ENCODE assay signal across 12 cellular contexts in genomic region chr6:10531513-10531912, GRCh38. TPM values are rescaled to one million over a fixed set of nuclear protein-coding genes. Genes with fewer than 3 reads are reported as not detected.
A peak's percentile ranks its signal among the peaks of the same experiment; 100 is the strongest.
DNase-seq lines count a peak whose midpoint lies in the region; ATAC-seq and TF ChIP-seq lines count a peak whose summit lies in the region.
"Had no signal": no experiment of that assay in that cellular context is flagged by ENCODE, and none has a peak within 500 bp of the region (broad histone marks: within the 10 kb centered on the region; RNA-seq: fewer than 3 reads in every experiment).

No MANE protein-coding gene starts in this region.

- no CpG with 5 or more reads among the region's 1 CpG for WGBS in mesendoderm (ENCODE audit: extremely low coverage, insufficient coverage, low lambda C conversion rate)
- 79% methylated on average over 1 of the region's 1 CpG for WGBS in SK-N-SH (ENCODE audit: low lambda C conversion rate)

- no peak overlapping the region for H4K8ac ChIP-seq in mesendoderm (ENCODE audit: low read depth, low read length)

- H3K9me3 Mint-ChIP-seq in CD8-positive, alpha-beta T cell, result no peaks in the 10 kb centered on the region

- no peak for TF ChIP-seq RAD21 in SK-N-SH (IDR thresholded peaks at IDR 0.05; ENCODE audit: low read length)

- no peaks in the 10 kb centered on the region for H3K79me1 ChIP-seq in mesendoderm (ENCODE audit: low read length)

- H4K5ac ChIP-seq in mesendoderm (ENCODE audit: low read length), result no peak overlapping the region

- no peak overlapping the region for H3K56ac ChIP-seq in mesendoderm (ENCODE audit: low read length)

- H3K27ac ChIP-seq in CD8-positive, alpha-beta T cell (ENCODE audit: low read depth, low read length), result no peak overlapping the region
- H3K27ac ChIP-seq in SU-DHL-6 (ENCODE audit: low read depth, low read length) (peak overlapping the region; percentile 86), mesendoderm (ENCODE audit: low read depth, low read length) (no peak overlapping the region), SK-N-SH (ENCODE audit: low read depth in 2 of 2, low read length in 1 of 2) (no peak overlapping the region)
- no peak overlapping the region for H3K27ac ChIP-seq in effector memory CD4-positive, alpha-beta T cell (ENCODE audit: insufficient read depth, low read length, poor library complexity, severe bottlenecking)
- H3K27ac ChIP-seq: RWPE1 had no signal

- peaks cover 83% of the 10 kb centered on the region for H3F3A ChIP-seq in SU-DHL-6 (ENCODE audit: insufficient read depth)
- H3F3A ChIP-seq in SK-N-SH (replicated peaks; ENCODE audit: insufficient read depth), result no peaks in the 10 kb centered on the region

- H2AK5ac ChIP-seq in mesendoderm (ENCODE audit: low read length), result no peak overlapping the region

- H3K9me2 ChIP-seq in SU-DHL-6 (replicated peaks; ENCODE audit: insufficient read depth, low read length) (no peaks in the 10 kb centered on the region), SK-N-SH (no peaks in the 10 kb centered on the region)

- POLR2A ChIA-PET in CD8-positive, alpha-beta T cell (lab: Charles Lee), result no interaction called here
- POLR2A ChIA-PET in SK-N-SH (lab: Yijun Ruan, JAX), result no interaction called here

- no peaks in the 10 kb centered on the region for H3K27me3 Mint-ChIP-seq in CD8-positive, alpha-beta T cell (ENCODE audit: low read depth)

- no peaks in the 10 kb centered on the region for H3K9me3 ChIP-seq in CD8-positive, alpha-beta T cell (ENCODE audit: low read length)
- H3K9me3 ChIP-seq in SU-DHL-6 (ENCODE audit: insufficient read depth, low read length), result no peaks in the 10 kb centered on the region
- no peaks in the 10 kb centered on the region for H3K9me3 ChIP-seq in effector memory CD4-positive, alpha-beta T cell (ENCODE audit: control insufficient read depth, low read length)
- no peaks in the 10 kb centered on the region for H3K9me3 ChIP-seq in SK-N-SH

- H2BK5ac ChIP-seq in mesendoderm (ENCODE audit: low read length), result no peak overlapping the region

- peaks cover 63% of the 10 kb centered on the region for H3K4me1 Mint-ChIP-seq in CD8-positive, alpha-beta T cell (ENCODE audit: low read depth)

- H3K23ac ChIP-seq in mesendoderm (ENCODE audit: low read length), result no peak overlapping the region

- no peaks in the 10 kb centered on the region for H3K36me3 ChIP-seq in CD8-positive, alpha-beta T cell (ENCODE audit: insufficient read depth, low read length)
- no peaks in the 10 kb centered on the region for H3K36me3 ChIP-seq in SU-DHL-6 (ENCODE audit: low read length)
- no peaks in the 10 kb centered on the region for H3K36me3 ChIP-seq in mesendoderm (ENCODE audit: control insufficient read depth, insufficient read depth, low read length)
- no peaks in the 10 kb centered on the region for H3K36me3 ChIP-seq in effector memory CD4-positive, alpha-beta T cell (ENCODE audit: control insufficient read depth, insufficient read depth, low read length)
- H3K36me3 ChIP-seq in SK-N-SH (replicated peaks in 1 of 2; ENCODE audit: control insufficient read depth in 1 of 2, insufficient read depth in 2 of 2, low read length in 1 of 2), result no peaks in the 10 kb centered on the region

- H3K27me3 ChIP-seq in CD8-positive, alpha-beta T cell (ENCODE audit: insufficient read depth, low read length), result no peaks in the 10 kb centered on the region
- H3K27me3 ChIP-seq in SU-DHL-6 (ENCODE audit: low read length) (no peaks in the 10 kb centered on the region), mesendoderm (ENCODE audit: insufficient read depth, low read length, poor library complexity) (no peaks in the 10 kb centered on the region), SK-N-SH (ENCODE audit: insufficient read depth) (no peaks in the 10 kb centered on the region)
- H3K27me3 ChIP-seq in effector memory CD4-positive, alpha-beta T cell (replicated peaks; ENCODE audit: control insufficient read depth, insufficient read depth, low read length, poor library complexity, severe bottlenecking), result no peaks in the 10 kb centered on the region

- no peak overlapping the region for H3K18ac ChIP-seq in mesendoderm (ENCODE audit: low read length)

- H3K9ac ChIP-seq in SU-DHL-6 (ENCODE audit: low read length) (peak overlapping the region; percentile 63), mesendoderm (ENCODE audit: low read length) (no peak overlapping the region), SK-N-SH (no peak overlapping the region)

- H3K4me2 ChIP-seq in SU-DHL-6 (ENCODE audit: low read depth, low read length, poor library complexity, severe bottlenecking) (peak overlapping the region; percentile 63), mesendoderm (ENCODE audit: low read length) (no peak overlapping the region), SK-N-SH (no peak overlapping the region)

- peaks cover 37% of the 10 kb centered on the region for H3K4me1 ChIP-seq in CD8-positive, alpha-beta T cell (ENCODE audit: insufficient read depth, low read length)
- no peaks in the 10 kb centered on the region for H3K4me1 ChIP-seq in mesendoderm (ENCODE audit: control insufficient read depth, low read depth, low read length)
- H3K4me1 ChIP-seq in effector memory CD4-positive, alpha-beta T cell (ENCODE audit: control insufficient read depth, insufficient read depth, low read length, poor library complexity, severe bottlenecking), result no peaks in the 10 kb centered on the region
- H3K4me1 ChIP-seq in SK-N-SH (ENCODE audit: control insufficient read depth in 1 of 2, insufficient read depth in 2 of 2, low read depth in 1 of 2, low read length in 1 of 2), result no peaks in the 10 kb centered on the region

- H2BK15ac ChIP-seq in mesendoderm (replicated peaks; ENCODE audit: low read depth), result peak overlapping the region; percentile 93

- CTCF ChIA-PET in CD8-positive, alpha-beta T cell (lab: Charles Lee), result no interaction called here
- CTCF ChIA-PET in SK-N-SH (lab: Yijun Ruan, JAX), result no interaction called here

- H3K4ac ChIP-seq in mesendoderm (ENCODE audit: low read depth, low read length), result no peak overlapping the region

- no peak overlapping the region for H3K4me3 ChIP-seq in CD8-positive, alpha-beta T cell (ENCODE audit: low read depth, low read length)
- H3K4me3 ChIP-seq in SU-DHL-6 (ENCODE audit: insufficient read depth, low read length, poor library complexity, severe bottlenecking) (peak overlapping the region; percentile 63), mesendoderm (ENCODE audit: low read length) (no peak overlapping the region), SK-N-SH (ENCODE audit: low read depth in 2 of 2, low read length in 1 of 2) (no peak overlapping the region)
- no peak overlapping the region for H3K4me3 ChIP-seq in effector memory CD4-positive, alpha-beta T cell (ENCODE audit: insufficient read depth, low read depth, low read length, poor library complexity, severe bottlenecking)

- H3K36me3 Mint-ChIP-seq in CD8-positive, alpha-beta T cell, result peaks cover 10% of the 10 kb centered on the region

- H4K20me1 ChIP-seq in SU-DHL-6 (ENCODE audit: low read depth, low read length) (no peaks in the 10 kb centered on the region), SK-N-SH (ENCODE audit: insufficient read depth) (no peaks in the 10 kb centered on the region)

- no peak overlapping the region for H2BK120ac ChIP-seq in mesendoderm (ENCODE audit: low read depth, low read length)

- intact Hi-C loops in CD8-positive, alpha-beta T cell (cut with DNase I, micrococcal nuclease), result no loop called here

- H3K79me2 ChIP-seq in SU-DHL-6 (ENCODE audit: insufficient read depth, low read length) (peaks cover 48% of the 10 kb centered on the region), mesendoderm (ENCODE audit: control insufficient read depth, insufficient read depth, low read length) (no peaks in the 10 kb centered on the region), SK-N-SH (ENCODE audit: insufficient read depth) (no peaks in the 10 kb centered on the region)

- TF ChIP-seq CTCF in CD8-positive, alpha-beta T cell (IDR thresholded peaks at IDR 0.05), result no peak
- TF ChIP-seq CTCF in SU-DHL-6 (IDR thresholded peaks at IDR 0.05; ENCODE audit: insufficient read depth, low read length, poor library complexity, severe bottlenecking), result no peak
- TF ChIP-seq CTCF in SK-N-SH (IDR thresholded peaks at IDR 0.05), result no peak

- DNase-seq in CD8-positive, alpha-beta T cell, result no peak
- DNase-seq in mesendoderm (no peak), NCI-H1436 treated with DMSO at 0.1 percent for 48 hours (lab: John Stamatoyannopoulos, UW) (no peak), SK-N-SH (no peak)
- DNase-seq in effector CD8-positive, alpha-beta T cell (lab: John Stamatoyannopoulos, UW), result no peak
- no peak for DNase-seq in effector memory CD4-positive, alpha-beta T cell
- DNase-seq: activated effector memory CD4-positive, alpha-beta T cell treated with anti-CD3 and anti-CD28 coated beads, Interleukin-2, amount 50 U/mL, for 16 hours; GDM1; mesenchymal stem cell had no signal

- H3K27ac Mint-ChIP-seq in CD8-positive, alpha-beta T cell, result peak overlapping the region; percentile 21

- TF ChIP-seq EP300 in SK-N-SH (IDR thresholded peaks at IDR 0.05; ENCODE audit: borderline replicate concordance in 1 of 2, low read depth in 1 of 2, low read length in 1 of 2), result no peak

- H2AFZ ChIP-seq in SU-DHL-6 (ENCODE audit: low read depth, low read length, severe bottlenecking) (no peak overlapping the region), SK-N-SH (ENCODE audit: low read depth) (no peak overlapping the region)

- peak overlapping the region; percentile 69 for H3K4me3 Mint-ChIP-seq in CD8-positive, alpha-beta T cell

- ATAC-seq in CD8-positive, alpha-beta T cell, result no peak
- peak; percentile 12 for ATAC-seq in GM21825 (IDR thresholded peaks at IDR 0.05; ENCODE audit: unreplicated experiment)

TF ChIP-seq in SK-N-SH, 30 proteins besides CTCF, POLR2A, EP300 and RAD21:
- TF ChIP-seq GATA2 (CRISPR knock-in tag; IDR thresholded peaks at IDR 0.05) (no peak), RFX5 (IDR thresholded peaks at IDR 0.05; ENCODE audit: low read length) (no peak)

RNA-seq across cellular contexts. Expression of gene GCNT2, which starts 10.4 kb away (rescaled TPM):
- 1 to 10 TPM in 1 of 2 experiments, under 1 TPM in 1; 0.79 to 1.1 TPM for total RNA-seq in CD8-positive, alpha-beta T cell
- polyA plus RNA-seq in mesendoderm (2013, experiment 1 of 2), result 27.3 TPM
- polyA plus RNA-seq in mesendoderm (2013, experiment 2 of 2), result 26.5 TPM
- 0.13 and 0.29 TPM in 2 replicates for polyA plus RNA-seq in SK-N-SH (2012; rRNA removed)
- polyA plus RNA-seq in SK-N-SH (2012; cell fraction: cytosol; rRNA removed), result 0.21 and 0.26 TPM in 2 replicates
- polyA plus RNA-seq in SK-N-SH (2012; cell fraction: nucleus; rRNA removed), result 0.16 and 0.25 TPM in 2 replicates
